In the genomic region with DNA sequence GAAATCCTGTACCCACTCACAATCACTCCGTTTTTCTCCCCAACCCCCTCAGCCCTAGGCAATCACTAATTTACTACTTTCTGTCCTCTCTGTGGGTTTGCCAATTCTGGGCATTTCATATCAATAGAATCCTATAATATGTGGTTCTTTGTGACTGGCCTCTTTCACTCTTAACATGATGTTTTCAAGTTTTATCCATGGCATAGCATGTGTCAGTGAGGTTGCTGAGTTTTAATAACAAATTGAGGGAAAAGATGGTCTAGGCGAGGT, we compare ENCODE assay signal across 24 cellular contexts.
"Had no signal": no experiment of that assay in that cellular context is flagged by ENCODE, and none has a peak within 500 bp of the region (broad histone marks: within the 10 kb centered on the region; RNA-seq: fewer than 3 reads in every experiment).

No MANE protein-coding gene starts in this region.

- H3K27ac ChIP-seq: body of pancreas, cardiac muscle cell, epithelial cell of prostate, lower lobe of right lung, right lobe of liver, skin epidermis, stomach, suprapubic skin, tibial nerve, VCaP had no signal

- H3K9me3 Mint-ChIP-seq: activated CD4-positive, alpha-beta T cell treated with anti-CD3 and anti-CD28 coated beads, Interleukin-2, amount 10 ng/mL, durations not matched to agents 24 days and 14 days; mesothelial cell of epicardium; nephron had no signal

- DNase-seq: activated CD4-positive, alpha-beta T cell treated with anti-CD3 and anti-CD28 coated beads, Interleukin-2, amount 10 ng/mL, durations not matched to agents 24 days and 14 days; activated CD8-positive, alpha-beta memory T cell treated with anti-CD3 and anti-CD28 coated beads for 24 hours; activated CD8-positive, alpha-beta memory T cell treated with anti-CD3 and anti-CD28 coated beads, Interleukin-2, amount 50 U/mL, for 4 hours; activated gamma-delta T cell treated with Interleukin-2 at 50 U/mL for 16 hours; activated naive CD8-positive, alpha-beta T cell treated with anti-CD3 and anti-CD28 coated beads, Interleukin-2, amount 50 U/mL, for 24 hours; body of pancreas; cortex of kidney; lower lobe of right lung; occipital lobe; right lobe of liver; stimulated activated CD4-positive, alpha-beta T cell treated with anti-CD3 and anti-CD28 coated beads, Interleukin-2, amount 100 ng/mL, for 24 hours; stomach; SW 1271; T-helper 17 cell had no signal

- H3K4me3 ChIP-seq: body of pancreas, cardiac muscle cell, lower lobe of right lung, right lobe of liver, skin epidermis, stomach, suprapubic skin, tibial nerve had no signal

- H3K4me1 ChIP-seq: body of pancreas, right lobe of liver had no signal

- H3K4me3 Mint-ChIP-seq: activated naive CD8-positive, alpha-beta T cell treated with anti-CD3 and anti-CD28 coated beads, Interleukin-2, amount 50 U/mL, for 24 hours; mesothelial cell of epicardium; nephron; stimulated activated memory B cell treated with anti-CD40 and anti-IgM and Interleukin-4, amounts not matched to agents 10 μg/mL and 1 μg/mL and 100 μg/mL, for 72 hours had no signal

- H3K27me3 Mint-ChIP-seq: stimulated activated memory B cell treated with anti-CD40 and anti-IgM and Interleukin-4, amounts not matched to agents 10 μg/mL and 1 μg/mL and 100 μg/mL, for 72 hours had no signal

- H3K36me3 Mint-ChIP-seq: mesothelial cell of epicardium; stimulated activated memory B cell treated with anti-CD40 and anti-IgM and Interleukin-4, amounts not matched to agents 10 μg/mL and 1 μg/mL and 100 μg/mL, for 72 hours had no signal

- H3K9me3 ChIP-seq: body of pancreas, lower lobe of right lung, right lobe of liver, stomach, suprapubic skin, tibial nerve had no signal

- H3K27me3 ChIP-seq: body of pancreas, cardiac muscle cell, right lobe of liver, stomach, suprapubic skin, tibial nerve had no signal

- H3K36me3 ChIP-seq: cardiac muscle cell, lower lobe of right lung, right lobe of liver, stomach, suprapubic skin, tibial nerve had no signal

- ATAC-seq: body of pancreas; left lobe of liver; lower lobe of right lung; right lobe of liver; stimulated activated memory B cell treated with anti-CD40 and anti-IgM and Interleukin-4, amounts not matched to agents 10 μg/mL and 1 μg/mL and 100 μg/mL, for 72 hours had no signal
